In genomic region chr3:110628650-110629301, GRCh38 we compare ENCODE assay signal across 25 cellular contexts.
"Had no signal": no experiment of that assay in that cellular context is flagged by ENCODE, and none has a peak within 500 bp of the region (broad histone marks: within the 10 kb centered on the region; RNA-seq: fewer than 3 reads in every experiment).

No MANE protein-coding gene starts in this region.

- H3K4me3 ChIP-seq: breast epithelium, gastrocnemius medialis, left ventricle myocardium inferior, pancreas, psoas muscle, right atrium auricular region, tibial artery had no signal

- H3K36me3 ChIP-seq: breast epithelium, gastrocnemius medialis, left ventricle myocardium inferior, neutrophil, pancreas, right atrium auricular region, tibial artery had no signal

- ATAC-seq: activated T-cell treated with anti-CD3 and anti-CD28 coated beads, Interleukin-2, amount 50 U/mL, for 4 hours; gastrocnemius medialis; pancreas; psoas muscle; stimulated activated naive CD8-positive, alpha-beta T cell treated with anti-CD3 and anti-CD28 coated beads, Interleukin-15, amount 100 ng/mL, for 72 hours; WTC11 had no signal

- DNase-seq: activated CD4-positive, alpha-beta T cell treated with anti-CD3 and anti-CD28 coated beads, Interleukin-2, amount 50 U/mL, for 4 hours; activated CD8-positive, alpha-beta memory T cell treated with anti-CD3 and anti-CD28 coated beads for 24 hours; activated CD8-positive, alpha-beta memory T cell treated with anti-CD3 and anti-CD28 coated beads, Interleukin-2, amount 50 U/mL, for 4 hours; activated effector memory CD4-positive, alpha-beta T cell treated with Interleukin-2 at 50 U/mL for 16 hours; activated naive CD4-positive, alpha-beta T cell treated with anti-CD3 and anti-CD28 coated beads for 36 hours; activated naive CD8-positive, alpha-beta T cell treated with anti-CD3 and anti-CD28 coated beads, Interleukin-2, amount 10 ng/mL, durations not matched to agents 7 days and 5 days; activated T-cell treated with anti-CD3 and anti-CD28 coated beads, Interleukin-2, amount 50 U/mL, for 4 hours; amniotic stem cell; effector memory CD4-positive, alpha-beta T cell; gastrocnemius medialis; hippocampal formation; kidney glomerular epithelial cell; left ventricle myocardium inferior; pancreas; psoas muscle; stimulated activated CD4-positive, alpha-beta T cell treated with anti-CD3 and anti-CD28 coated beads, Interleukin-12 subunit alpha, Interleukin-12 subunit beta, amount 100 ng/mL, for 4 hours; stimulated activated naive CD8-positive, alpha-beta T cell treated with anti-CD3 and anti-CD28 coated beads, Interleukin-15, amount 100 ng/mL, for 72 hours; T-helper 9 cell; tibial artery had no signal

- H3K27ac ChIP-seq: breast epithelium, gastrocnemius medialis, left ventricle myocardium inferior, neutrophil, pancreas, psoas muscle, right atrium auricular region, tibial artery had no signal

- H3K4me1 ChIP-seq: breast epithelium, gastrocnemius medialis, left ventricle myocardium inferior, psoas muscle, right atrium auricular region had no signal

- H3K27ac Mint-ChIP-seq: activated naive CD4-positive, alpha-beta T cell treated with anti-CD3 and anti-CD28 coated beads for 36 hours; activated naive CD8-positive, alpha-beta T cell treated with anti-CD3 and anti-CD28 coated beads, Interleukin-2, amount 10 ng/mL, durations not matched to agents 7 days and 5 days; nephron; WTC11 had no signal

- H3K9me3 ChIP-seq: breast epithelium, gastrocnemius medialis, left ventricle myocardium inferior, neutrophil, pancreas, psoas muscle, right atrium auricular region, tibial artery had no signal

- H3K4me3 Mint-ChIP-seq: activated naive CD4-positive, alpha-beta T cell treated with anti-CD3 and anti-CD28 coated beads for 36 hours; activated naive CD8-positive, alpha-beta T cell treated with anti-CD3 and anti-CD28 coated beads, Interleukin-2, amount 10 ng/mL, durations not matched to agents 7 days and 5 days; activated T-cell treated with anti-CD3 and anti-CD28 coated beads, Interleukin-2, amount 50 U/mL, for 4 hours; central memory CD8-positive, alpha-beta T cell; nephron; WTC11 had no signal

- H3K9me3 Mint-ChIP-seq: activated naive CD8-positive, alpha-beta T cell treated with anti-CD3 and anti-CD28 coated beads, Interleukin-2, amount 10 ng/mL, durations not matched to agents 7 days and 5 days; central memory CD8-positive, alpha-beta T cell; nephron had no signal

- H3K27me3 Mint-ChIP-seq: central memory CD8-positive, alpha-beta T cell; stimulated activated naive CD8-positive, alpha-beta T cell treated with anti-CD3 and anti-CD28 coated beads, Interleukin-15, amount 100 ng/mL, for 72 hours had no signal

- H3K27me3 ChIP-seq: breast epithelium, gastrocnemius medialis, neutrophil, pancreas, right atrium auricular region, tibial artery had no signal
